In genomic region chr5:125257057-125257970, GRCh38 we compare ENCODE assay signal across 15 cellular contexts.
DNase-seq lines count a peak whose midpoint lies in the region; ATAC-seq, FAIRE-seq and TF ChIP-seq lines count a peak whose summit lies in the region.
"Had no signal": no experiment of that assay in that cellular context is flagged by ENCODE, and none has a peak within 500 bp of the region (broad histone marks: within the 10 kb centered on the region; RNA-seq: fewer than 3 reads in every experiment).

No MANE protein-coding gene starts in this region.

- no peaks in the 10 kb centered on the region for H3K9me1 ChIP-seq in IMR-90 (ENCODE audit: insufficient read depth, low read length)

- H2AK5ac ChIP-seq in IMR-90 (ENCODE audit: low read depth, low read length) = no peak overlapping the region

- H2BK20ac ChIP-seq in IMR-90 (ENCODE audit: low read depth, low read length) = no peak overlapping the region

- no peak overlapping the region for H3K4me3 Mint-ChIP-seq in astrocyte (ENCODE audit: unreplicated experiment)
- H3K4me3 Mint-ChIP-seq in activated CD4-positive, alpha-beta T cell treated with anti-CD3 and anti-CD28 coated beads, Interleukin-2, amount 10 ng/mL, durations not matched to agents 7 days and 5 days = no peak overlapping the region
- no peak overlapping the region for H3K4me3 Mint-ChIP-seq in stimulated activated memory B cell treated with anti-CD40 and anti-IgM and Interleukin-4, amounts not matched to agents 10 μg/mL and 1 μg/mL and 100 μg/mL, for 72 hours
- no peak overlapping the region for H3K4me3 Mint-ChIP-seq in activated CD8-positive, alpha-beta T cell treated with anti-CD3 and anti-CD28 coated beads for 36 hours
- H3K4me3 Mint-ChIP-seq: activated T-helper 1 cell treated with anti-CD3 and anti-CD28 coated beads, Interleukin-12 subunit alpha, Interleukin-12 subunit beta, Interleukin-2, Interleukin-4 antibody, amounts not matched to agents 30 ng/mL and 10 ng/mL and 1 ng/mL, durations not matched to agents 14 hours and 24 hours and 36 hours; natural killer cell treated with Interleukin-12 subunit alpha and Interleukin-12 subunit beta and Interleukin-15 and Interleukin-18, amount 100 ng/mL, for 72 hours had no signal

- no peak for TF ChIP-seq POLR2A in IMR-90 (IDR thresholded peaks at IDR 0.05; ENCODE audit: low read depth, low read length)

- no CpG with 5 or more reads among the region's 4 CpGs for WGBS in IMR-90 (ENCODE audit: extremely low coverage in 2 of 2, insufficient read length in 1 of 2), 2 experiments
- WGBS in right cardiac atrium = 60% methylated on average over 4 of the region's 4 CpGs

- no peak overlapping the region for H2BK15ac ChIP-seq in IMR-90 (ENCODE audit: low read depth, low read length)

- TF ChIP-seq CTCF in IMR-90 (conservative IDR thresholded peaks at IDR 0.05; ENCODE audit: low read depth, low read length) (no peak), astrocyte (IDR thresholded peaks at IDR 0.05; ENCODE audit: insufficient read depth, low read depth, low read length) (no peak)
- TF ChIP-seq CTCF in activated CD8-positive, alpha-beta T cell treated with anti-CD3 and anti-CD28 coated beads for 36 hours (IDR thresholded peaks at IDR 0.05) = no peak

- H2AFZ ChIP-seq in IMR-90 (replicated peaks; ENCODE audit: low read length, poor library complexity) (no peak overlapping the region), astrocyte (ENCODE audit: low read depth, low read length) (no peak overlapping the region)

- no peak overlapping the region for H2BK120ac ChIP-seq in IMR-90 (ENCODE audit: low read depth, low read length)

- FAIRE-seq in astrocyte (lab: Jason Lieb, UNC) = no peak
- FAIRE-seq: kidney had no signal

- H3K27ac ChIP-seq in IMR-90 (ENCODE audit: insufficient read depth, low read length) (no peak overlapping the region), astrocyte (ENCODE audit: low read depth, low read length) (no peak overlapping the region), right cardiac atrium (ENCODE audit: low read length) (no peak overlapping the region)
- H3K27ac ChIP-seq: body of pancreas, C4-2B, SJSA1 had no signal

- CTCF ChIA-PET in IMR-90 (lab: Yijun Ruan, JAX) = interaction anchor here (0.7 kb wide), 2 partner anchors 926 to 1093 kb away, joined by 3 read pairs; no protein-coding TSS in a partner anchor
- CTCF ChIA-PET in activated CD4-positive, alpha-beta T cell treated with anti-CD3 and anti-CD28 coated beads, Interleukin-2, amount 10 ng/mL, durations not matched to agents 7 days and 5 days (lab: Charles Lee) = interaction anchor here (0.7 kb wide), 1 partner anchor 37 kb away, joined by 3 read pairs; no protein-coding TSS in a partner anchor
- CTCF ChIA-PET in activated CD8-positive, alpha-beta T cell treated with anti-CD3 and anti-CD28 coated beads for 36 hours (lab: Charles Lee) = no interaction called here

- H4K20me1 ChIP-seq in IMR-90 (ENCODE audit: insufficient read depth, low read length) (no peaks in the 10 kb centered on the region), astrocyte (ENCODE audit: insufficient read depth, low read length) (no peaks in the 10 kb centered on the region)

- no peak overlapping the region for H3K56ac ChIP-seq in IMR-90 (ENCODE audit: extremely low read depth, insufficient read depth, low read length)

- no peak overlapping the region for H3K18ac ChIP-seq in IMR-90 (ENCODE audit: low read depth, low read length)

- peaks cover 3% of the 10 kb centered on the region for H3K36me3 Mint-ChIP-seq in astrocyte (ENCODE audit: low read depth, unreplicated experiment)
- no peaks in the 10 kb centered on the region for H3K36me3 Mint-ChIP-seq in activated CD4-positive, alpha-beta T cell treated with anti-CD3 and anti-CD28 coated beads, Interleukin-2, amount 10 ng/mL, durations not matched to agents 7 days and 5 days (ENCODE audit: low read depth)
- H3K36me3 Mint-ChIP-seq in stimulated activated memory B cell treated with anti-CD40 and anti-IgM and Interleukin-4, amounts not matched to agents 10 μg/mL and 1 μg/mL and 100 μg/mL, for 72 hours = peaks cover 16% of the 10 kb centered on the region
- H3K36me3 Mint-ChIP-seq in activated CD8-positive, alpha-beta T cell treated with anti-CD3 and anti-CD28 coated beads for 36 hours (ENCODE audit: low read depth) = no peaks in the 10 kb centered on the region

- H3K4me1 ChIP-seq in IMR-90 (ENCODE audit: control insufficient read depth, insufficient read depth, low read length) (no peaks in the 10 kb centered on the region), astrocyte (ENCODE audit: insufficient read depth, low read length) (no peaks in the 10 kb centered on the region), right cardiac atrium (ENCODE audit: control insufficient read depth, insufficient read depth, low read length) (no peaks in the 10 kb centered on the region)
- H3K4me1 ChIP-seq: body of pancreas, SJSA1 had no signal

- H3K4me3 ChIP-seq in IMR-90 (ENCODE audit: insufficient read depth, low read depth, low read length) = no peak overlapping the region
- no peak overlapping the region for H3K4me3 ChIP-seq in astrocyte (ENCODE audit: insufficient read depth, low read depth, low read length)
- no peak overlapping the region for H3K4me3 ChIP-seq in right cardiac atrium (ENCODE audit: low read length)
- H3K4me3 ChIP-seq: body of pancreas, SJSA1 had no signal

- H2AK9ac ChIP-seq in IMR-90 (replicated peaks; ENCODE audit: low read depth, low read length, poor library complexity) = no peak overlapping the region

- H3K4ac ChIP-seq in IMR-90 (ENCODE audit: low read depth, low read length) = no peak overlapping the region

- no TSS peak for BruUV-seq in IMR-90 (replicated peaks; lab: Mats Ljungman, UMichigan)

- intact Hi-C loops in IMR-90 (cut with micrococcal nuclease) (no loop called here), right cardiac atrium (cut with DNase I) (no loop called here)
- intact Hi-C loops in activated CD8-positive, alpha-beta T cell treated with anti-CD3 and anti-CD28 coated beads for 36 hours (cut with micrococcal nuclease) = no loop called here

- no peaks in the 10 kb centered on the region for H3K27me3 Mint-ChIP-seq in astrocyte (ENCODE audit: low read depth, unreplicated experiment)
- no peaks in the 10 kb centered on the region for H3K27me3 Mint-ChIP-seq in activated CD4-positive, alpha-beta T cell treated with anti-CD3 and anti-CD28 coated beads, Interleukin-2, amount 10 ng/mL, durations not matched to agents 7 days and 5 days
- H3K27me3 Mint-ChIP-seq in stimulated activated memory B cell treated with anti-CD40 and anti-IgM and Interleukin-4, amounts not matched to agents 10 μg/mL and 1 μg/mL and 100 μg/mL, for 72 hours = no peaks in the 10 kb centered on the region
- no peaks in the 10 kb centered on the region for H3K27me3 Mint-ChIP-seq in activated CD8-positive, alpha-beta T cell treated with anti-CD3 and anti-CD28 coated beads for 36 hours
- H3K27me3 Mint-ChIP-seq: natural killer cell treated with Interleukin-12 subunit alpha and Interleukin-12 subunit beta and Interleukin-15 and Interleukin-18, amount 100 ng/mL, for 72 hours had no signal

- no peak for TF ChIP-seq RAD21 in IMR-90 (IDR thresholded peaks at IDR 0.05; ENCODE audit: low read length)

- H3K79me2 ChIP-seq in astrocyte (ENCODE audit: insufficient read depth, low read length) = no peaks in the 10 kb centered on the region

- peaks cover 12% of the 10 kb centered on the region for H3K9me3 Mint-ChIP-seq in astrocyte (ENCODE audit: unreplicated experiment)
- peaks cover 8% of the 10 kb centered on the region for H3K9me3 Mint-ChIP-seq in activated CD4-positive, alpha-beta T cell treated with anti-CD3 and anti-CD28 coated beads, Interleukin-2, amount 10 ng/mL, durations not matched to agents 7 days and 5 days
- H3K9me3 Mint-ChIP-seq in stimulated activated memory B cell treated with anti-CD40 and anti-IgM and Interleukin-4, amounts not matched to agents 10 μg/mL and 1 μg/mL and 100 μg/mL, for 72 hours = peaks cover 9% of the 10 kb centered on the region
- H3K9me3 Mint-ChIP-seq in activated CD8-positive, alpha-beta T cell treated with anti-CD3 and anti-CD28 coated beads for 36 hours = peaks cover 8% of the 10 kb centered on the region

- H3K4me1 Mint-ChIP-seq in astrocyte (ENCODE audit: low read depth, unreplicated experiment) = peaks cover 2% of the 10 kb centered on the region
- H3K4me1 Mint-ChIP-seq in activated CD4-positive, alpha-beta T cell treated with anti-CD3 and anti-CD28 coated beads, Interleukin-2, amount 10 ng/mL, durations not matched to agents 7 days and 5 days = no peaks in the 10 kb centered on the region
- no peaks in the 10 kb centered on the region for H3K4me1 Mint-ChIP-seq in stimulated activated memory B cell treated with anti-CD40 and anti-IgM and Interleukin-4, amounts not matched to agents 10 μg/mL and 1 μg/mL and 100 μg/mL, for 72 hours
- H3K4me1 Mint-ChIP-seq in activated CD8-positive, alpha-beta T cell treated with anti-CD3 and anti-CD28 coated beads for 36 hours (ENCODE audit: low read depth) = no peaks in the 10 kb centered on the region

- dilution Hi-C loops in IMR-90 (cut with HindIII; ENCODE audit: low sequenced_read_pairs, unreplicated experiment) = no loop called here

- in situ Hi-C loops in IMR-90 (cut with MboI; ENCODE audit: low sequenced_read_pairs) = no loop called here

- H3K36me3 ChIP-seq in IMR-90 (ENCODE audit: control insufficient read depth, insufficient read depth, low read length) = no peaks in the 10 kb centered on the region
- H3K36me3 ChIP-seq in astrocyte (ENCODE audit: insufficient read depth, low read length) = no peaks in the 10 kb centered on the region
- H3K36me3 ChIP-seq: SJSA1 had no signal

- H3K27me3 ChIP-seq in IMR-90 (ENCODE audit: control insufficient read depth, insufficient read depth, low read length) (no peaks in the 10 kb centered on the region), astrocyte (ENCODE audit: insufficient read depth, low read length) (no peaks in the 10 kb centered on the region), right cardiac atrium (ENCODE audit: control insufficient read depth, insufficient read depth) (no peaks in the 10 kb centered on the region)
- H3K27me3 ChIP-seq: body of pancreas, SJSA1 had no signal

- ATAC-seq in IMR-90 (ENCODE audit: low read depth) (no peak), right cardiac atrium (peak; percentile 85 to 91)
- no peak for ATAC-seq in stimulated activated memory B cell treated with anti-CD40 and anti-IgM and Interleukin-4, amounts not matched to agents 10 μg/mL and 1 μg/mL and 100 μg/mL, for 72 hours
- ATAC-seq in activated CD8-positive, alpha-beta T cell treated with anti-CD3 and anti-CD28 coated beads for 36 hours = no peak
- ATAC-seq: body of pancreas; natural killer cell treated with Interleukin-12 subunit alpha and Interleukin-12 subunit beta and Interleukin-15 and Interleukin-18, amount 100 ng/mL, for 72 hours had no signal

- H2BK5ac ChIP-seq in IMR-90 (ENCODE audit: low read depth, low read length, poor library complexity, severe bottlenecking) = no peak overlapping the region

- DNase-seq in COR-L47 (lab: John Stamatoyannopoulos, UW) (peak; percentile 47), IMR-90 (peak; percentile 7), astrocyte (ENCODE audit: low read depth) (peak; percentile 18), right cardiac atrium (no peak)
- DNase-seq in activated CD4-positive, alpha-beta T cell treated with anti-CD3 and anti-CD28 coated beads, Interleukin-2, amount 10 ng/mL, durations not matched to agents 7 days and 5 days = no peak
- no peak for DNase-seq in activated CD4-positive, alpha-beta T cell treated with anti-CD3 and anti-CD28 coated beads, Interleukin-2, amount 50 U/mL, for 1 hour
- no peak for DNase-seq in activated CD8-positive, alpha-beta T cell treated with anti-CD3 and anti-CD28 coated beads for 36 hours
- DNase-seq: body of pancreas, kidney, NCI-H1092 treated with DMSO at 0.1 percent for 48 hours had no signal

- no peak overlapping the region for H4K91ac ChIP-seq in IMR-90 (ENCODE audit: insufficient read depth, low read depth, low read length)

- no peak overlapping the region for H3K9ac ChIP-seq in IMR-90 (ENCODE audit: low read depth, low read length)
- H3K9ac ChIP-seq in astrocyte (ENCODE audit: low read length) = no peak overlapping the region

- no peak overlapping the region for H4K8ac ChIP-seq in IMR-90 (ENCODE audit: low read depth in 2 of 2, low read length in 2 of 2)

- H3K14ac ChIP-seq in IMR-90 (replicated peaks; ENCODE audit: low read depth, low read length) = no peak overlapping the region

- no peak overlapping the region for H3K23ac ChIP-seq in IMR-90 (ENCODE audit: low read depth, low read length)

- POLR2A ChIA-PET in IMR-90 (lab: Charles Lee; ENCODE audit: unreplicated experiment) = no interaction called here
- POLR2A ChIA-PET in activated CD4-positive, alpha-beta T cell treated with anti-CD3 and anti-CD28 coated beads, Interleukin-2, amount 10 ng/mL, durations not matched to agents 7 days and 5 days (lab: Charles Lee) = no interaction called here
- POLR2A ChIA-PET in activated CD8-positive, alpha-beta T cell treated with anti-CD3 and anti-CD28 coated beads for 36 hours (lab: Charles Lee) = interaction anchor here (0.7 kb wide), 1 partner anchor 411 kb away, joined by 3 read pairs; no protein-coding TSS in a partner anchor

- H4K5ac ChIP-seq in IMR-90 (ENCODE audit: low read depth, low read length) = no peak overlapping the region

- no peaks in the 10 kb centered on the region for H3K79me1 ChIP-seq in IMR-90 (ENCODE audit: low read depth in 1 of 2, low read length in 2 of 2)

- peak overlapping the region; percentile 55 for H3K27ac Mint-ChIP-seq in astrocyte (ENCODE audit: unreplicated experiment)
- no peak overlapping the region for H3K27ac Mint-ChIP-seq in activated CD4-positive, alpha-beta T cell treated with anti-CD3 and anti-CD28 coated beads, Interleukin-2, amount 10 ng/mL, durations not matched to agents 7 days and 5 days
- no peak overlapping the region for H3K27ac Mint-ChIP-seq in stimulated activated memory B cell treated with anti-CD40 and anti-IgM and Interleukin-4, amounts not matched to agents 10 μg/mL and 1 μg/mL and 100 μg/mL, for 72 hours
- H3K27ac Mint-ChIP-seq in activated CD8-positive, alpha-beta T cell treated with anti-CD3 and anti-CD28 coated beads for 36 hours = no peak overlapping the region
- H3K27ac Mint-ChIP-seq: activated T-helper 1 cell treated with anti-CD3 and anti-CD28 coated beads, Interleukin-12 subunit alpha, Interleukin-12 subunit beta, Interleukin-2, Interleukin-4 antibody, amounts not matched to agents 30 ng/mL and 10 ng/mL and 1 ng/mL, durations not matched to agents 14 hours and 24 hours and 36 hours; natural killer cell treated with Interleukin-12 subunit alpha and Interleukin-12 subunit beta and Interleukin-15 and Interleukin-18, amount 100 ng/mL, for 72 hours had no signal

- H3K4me2 ChIP-seq in IMR-90 (ENCODE audit: low read depth, low read length) = no peak overlapping the region
- no peak overlapping the region for H3K4me2 ChIP-seq in astrocyte (ENCODE audit: low read length)

- H3K9me3 ChIP-seq in IMR-90 (ENCODE audit: control insufficient read depth, insufficient read depth, low read length) (peaks cover 14% of the 10 kb centered on the region), astrocyte (ENCODE audit: insufficient read depth, low read depth, low read length) (peaks cover 5% of the 10 kb centered on the region), right cardiac atrium (ENCODE audit: control insufficient read depth, low read length) (no peaks in the 10 kb centered on the region)

Comparison
In these comparisons a context has a peak if more than half of its experiments do, and no peak if none do; other contexts are left out.
1. DNase-seq: peak in COR-L47 (single experiment), IMR-90 (single experiment) and astrocyte (single experiment); none in right cardiac atrium (0 of 3), activated CD4-positive, alpha-beta T cell treated with anti-CD3 and anti-CD28 coated beads, Interleukin-2, amount 10 ng/mL, durations not matched to agents 7 days and 5 days (single experiment), activated CD4-positive, alpha-beta T cell treated with anti-CD3 and anti-CD28 coated beads, Interleukin-2, amount 50 U/mL, for 1 hour (single experiment) and activated CD8-positive, alpha-beta T cell treated with anti-CD3 and anti-CD28 coated beads for 36 hours (single experiment).
2. ATAC-seq: peak in right cardiac atrium (2 of 2); none in IMR-90 (single experiment), stimulated activated memory B cell treated with anti-CD40 and anti-IgM and Interleukin-4, amounts not matched to agents 10 μg/mL and 1 μg/mL and 100 μg/mL, for 72 hours (single experiment) and activated CD8-positive, alpha-beta T cell treated with anti-CD3 and anti-CD28 coated beads for 36 hours (single experiment).